ENCODE assay signal across 8 cellular contexts in genomic region chr9:120580591-120580896, GRCh38. TPM values are rescaled to one million over a fixed set of nuclear protein-coding genes. Genes with fewer than 3 reads are reported as not detected.
DNase-seq lines count a peak whose midpoint lies in the region; ATAC-seq, FAIRE-seq and TF ChIP-seq lines count a peak whose summit lies in the region.

No MANE protein-coding gene starts in this region.

- H3K4me3 Mint-ChIP-seq in H9 = peak overlapping the region in 1 of 2 experiments; percentile 99; a peak in 2 of 5 replicates

- H3K4me1 Mint-ChIP-seq in H9 = peaks cover 9 to 11% of the 10 kb centered on the region in 2 experiments

- no peaks in the 10 kb centered on the region for H3K9me3 Mint-ChIP-seq in H9

- H2BK120ac ChIP-seq in H9 (ENCODE audit: low read depth, low read length, poor library complexity, severe bottlenecking) = no peak overlapping the region

- no peak for TF ChIP-seq CTCF in H9 (conservative IDR thresholded peaks at IDR 0.05)
- no peak for TF ChIP-seq CTCF in epithelial cell of proximal tubule (conservative IDR thresholded peaks at IDR 0.05; ENCODE audit: low read depth, low read length)

- peak overlapping the region; percentile 95 for H2AFZ ChIP-seq in H9 (ENCODE audit: low read length)

- no peak overlapping the region for H2BK5ac ChIP-seq in H9 (ENCODE audit: insufficient read length, low read length)

- peak overlapping the region; percentile 3 for H4K91ac ChIP-seq in H9 (ENCODE audit: insufficient read length, low read depth, low read length)

- H3K27me3 ChIP-seq in H9 (ENCODE audit: insufficient read depth, low read length) (no peaks in the 10 kb centered on the region), SJSA1 (replicated peaks) (no peaks in the 10 kb centered on the region), skeletal muscle tissue (ENCODE audit: control insufficient read depth in 3 of 3, insufficient read depth in 3 of 3, low read length in 3 of 3) (no peaks in the 10 kb centered on the region)

- H3K27me3 Mint-ChIP-seq in H9 (ENCODE audit: low read depth) = peaks cover 7% of the 10 kb centered on the region

- H3K79me1 ChIP-seq in H9 (ENCODE audit: insufficient read depth, low read depth, low read length, poor library complexity, severe bottlenecking) = peaks cover 8% of the 10 kb centered on the region

- H3K23me2 ChIP-seq in H9 (ENCODE audit: insufficient read length, low read depth, low read length, poor library complexity, severe bottlenecking) = no peaks in the 10 kb centered on the region

- H4K5ac ChIP-seq in H9 (ENCODE audit: insufficient read length, low read depth, low read length) = peak overlapping the region; percentile 95

- DNase-seq in H9 = no peak
- no peak for DNase-seq in SJSA1 (ENCODE audit: low read depth in 1 of 2, low spot score in 2 of 2)
- DNase-seq in epithelial cell of proximal tubule (ENCODE audit: low read depth) = no peak
- no peak for DNase-seq in retina
- no peak for DNase-seq in RCC 7860 (ENCODE audit: low spot score)

- H2AK5ac ChIP-seq in H9 (ENCODE audit: insufficient read length, low read length) = no peak overlapping the region

- H3K4me1 ChIP-seq in H9 (ENCODE audit: insufficient read depth, low read length) (peaks cover 4% of the 10 kb centered on the region), SJSA1 (replicated peaks) (peaks cover 15% of the 10 kb centered on the region), skeletal muscle tissue (ENCODE audit: control insufficient read depth in 3 of 3, insufficient read depth in 3 of 3, low read length in 3 of 3) (peaks cover 11 to 24% (median 15%) of the 10 kb centered on the region in 3 donors)

- no peak overlapping the region for H2BK20ac ChIP-seq in H9 (ENCODE audit: low read depth, low read length, poor library complexity, severe bottlenecking)

- peak overlapping the region; percentile 91 for H4K8ac ChIP-seq in H9 (replicated peaks; ENCODE audit: insufficient read length, low read depth, low read length)

- H4K20me1 ChIP-seq in H9 (ENCODE audit: control insufficient read depth, insufficient read depth, insufficient read length) = no peaks in the 10 kb centered on the region

- no peak overlapping the region for H3K56ac ChIP-seq in H9 (ENCODE audit: insufficient read length, low read depth, low read length)

- no peak overlapping the region for H2BK12ac ChIP-seq in H9 (ENCODE audit: insufficient read length, low read depth, low read length)

- H3T11ph ChIP-seq in H9 (ENCODE audit: low read length) = no peak overlapping the region

- ATAC-seq in HG03175 (IDR thresholded peaks at IDR 0.05; ENCODE audit: unreplicated experiment) (no peak), GM21576 (IDR thresholded peaks at IDR 0.05; ENCODE audit: unreplicated experiment) (no peak)

- H3K27ac ChIP-seq in H9 (ENCODE audit: insufficient read length, low read depth, low read length) (no peak overlapping the region), SJSA1 (peak overlapping the region; percentile 84), skeletal muscle tissue (ENCODE audit: low read depth, low read length) (peak overlapping the region; percentile 79)

- H3K18ac ChIP-seq in H9 (ENCODE audit: insufficient read length, low read depth, low read length) = peak overlapping the region; percentile 89

- peaks cover 4 to 8% (median 8%) of the 10 kb centered on the region in 3 experiments; a peak in 6 of 7 replicates for H3K36me3 Mint-ChIP-seq in H9 (ENCODE audit: insufficient read depth in 1 of 3, low read depth in 3 of 3)

- H2BK15ac ChIP-seq in H9 (ENCODE audit: low read depth, low read length) = no peak overlapping the region

- H3K9ac ChIP-seq in H9 (ENCODE audit: extremely low read depth, insufficient read length, low read length) = peak overlapping the region; percentile 47
- H3K9ac ChIP-seq in skeletal muscle tissue (ENCODE audit: low read depth in 1 of 3, low read length in 3 of 3) = peak overlapping the region in 1 of 3 donors; percentile 95

- no peak overlapping the region for H3K4ac ChIP-seq in H9 (ENCODE audit: low read depth, low read length)

- no CpG with 5 or more reads among the region's 2 CpGs for WGBS in H9 (ENCODE audit: extremely low coverage, insufficient read length, low lambda C conversion rate)

- H3K36me3 ChIP-seq in SJSA1 (peaks cover 3% of the 10 kb centered on the region), skeletal muscle tissue (ENCODE audit: control insufficient read depth in 3 of 3, insufficient read depth in 3 of 3, low read length in 3 of 3) (no peaks in the 10 kb centered on the region)

- H3K4me3 ChIP-seq in SJSA1 = peak overlapping the region; percentile 67
- peak overlapping the region; percentile 30 for H3K4me3 ChIP-seq in epithelial cell of proximal tubule (ENCODE audit: low read depth, low read length)
- peak overlapping the region; percentile 7 to 96 (median 57) for H3K4me3 ChIP-seq in skeletal muscle tissue (ENCODE audit: low read length in 3 of 3)

- no peak for FAIRE-seq in RCC 7860 (lab: Jason Lieb, UNC)

- peaks cover 22% of the 10 kb centered on the region; the same call in 1 of the 2 replicates for H3K79me2 ChIP-seq in H9 (ENCODE audit: insufficient read depth, low read length)

- H3K27ac Mint-ChIP-seq in H9 = peak overlapping the region in 2 of 3 experiments; percentile 39 to 98; a peak in 2 of 7 replicates

- H3K4me2 ChIP-seq in H9 (ENCODE audit: insufficient read depth, insufficient read length, low read length) = no peak overlapping the region

- peak overlapping the region; percentile 50; the same call in 1 of the 2 replicates for H3K14ac ChIP-seq in H9 (ENCODE audit: insufficient read depth, low read length)

- no peaks in the 10 kb centered on the region for H3K9me3 ChIP-seq in H9 (ENCODE audit: control insufficient read depth, low read depth, low read length)
- H3K9me3 ChIP-seq in SJSA1 (replicated peaks) = no peaks in the 10 kb centered on the region
- no peaks in the 10 kb centered on the region for H3K9me3 ChIP-seq in skeletal muscle tissue (ENCODE audit: control insufficient read depth in 3 of 3, low read length in 3 of 3)

- no peak overlapping the region for H3K23ac ChIP-seq in H9 (ENCODE audit: insufficient read length, low read depth, low read length)

RNA-seq across cellular contexts. Expression of gene CDK5RAP2, which starts 0.6 kb away (rescaled TPM):
- total RNA-seq in H9 (2021) (51.9 and 56.4 TPM in 2 replicates), epithelial cell of proximal tubule (32.1 and 38.7 TPM in 2 replicates), skeletal muscle tissue (38.1 TPM)
- total RNA-seq in SJSA1 (2014; rRNA removed; shearing (Covaris generic)) = 32.6 and 36.5 TPM in 2 replicates
